8 cellular contexts compared by ENCODE assay signal in the genomic region with DNA sequence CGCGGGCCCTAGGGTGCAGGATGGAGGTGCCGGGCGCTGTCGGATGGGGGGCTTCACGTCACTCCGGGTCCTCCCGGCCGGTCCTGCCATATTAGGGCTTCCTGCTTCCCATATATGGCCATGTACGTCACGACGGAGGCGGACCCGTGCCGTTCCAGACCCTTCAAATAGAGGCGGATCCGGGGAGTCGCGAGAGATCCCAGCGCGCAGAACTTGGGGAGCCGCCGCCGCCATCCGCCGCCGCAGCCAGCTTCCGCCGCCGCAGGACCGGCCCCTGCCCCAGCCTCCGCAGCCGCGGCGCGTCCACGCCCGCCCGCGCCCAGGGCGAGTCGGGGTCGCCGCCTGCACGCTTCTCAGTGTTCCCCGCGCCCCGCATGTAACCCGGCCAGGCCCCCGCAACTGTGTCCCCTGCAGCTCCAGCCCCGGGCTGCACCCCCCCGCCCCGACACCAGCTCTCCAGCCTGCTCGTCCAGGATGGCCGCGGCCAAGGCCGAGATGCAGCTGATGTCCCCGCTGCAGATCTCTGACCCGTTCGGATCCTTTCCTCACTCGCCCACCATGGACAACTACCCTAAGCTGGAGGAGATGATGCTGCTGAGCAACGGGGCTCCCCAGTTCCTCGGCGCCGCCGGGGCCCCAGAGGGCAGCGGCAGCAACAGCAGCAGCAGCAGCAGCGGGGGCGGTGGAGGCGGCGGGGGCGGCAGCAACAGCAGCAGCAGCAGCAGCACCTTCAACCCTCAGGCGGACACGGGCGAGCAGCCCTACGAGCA. TPM values are rescaled to one million over a fixed set of nuclear protein-coding genes. Genes with fewer than 3 reads are reported as not detected.
DNase-seq lines count a peak whose midpoint lies in the region; ATAC-seq lines count a peak whose summit lies in the region.

TSS of gene EGR1 (plus strand) at position 192 of the 770 bp plus-strand sequence. CDS start at position 475, 283 bp downstream.

- H3K27ac Mint-ChIP-seq in effector memory CD8-positive, alpha-beta T cell, result peak within 1 kb of the TSS; percentile 94 to 96

- H3K36me3 ChIP-seq in mesendoderm (ENCODE audit: control insufficient read depth, insufficient read depth, low read length), result no peaks in the 10 kb centered on the region

- peak within 1 kb of the TSS; percentile 94 for H3K56ac ChIP-seq in mesendoderm (ENCODE audit: low read length)

- peaks cover 50% of the 10 kb centered on the region for H3K36me3 Mint-ChIP-seq in effector memory CD8-positive, alpha-beta T cell (ENCODE audit: insufficient read depth)

- H3K4ac ChIP-seq in mesendoderm (ENCODE audit: low read depth, low read length), result no peak within 1 kb of the TSS

- peak; percentile 74 for DNase-seq in COLO829 (ENCODE audit: low spot score)
- DNase-seq in HS-5 (ENCODE audit: low read depth), result peak; percentile 76
- peak; percentile 90 for DNase-seq in NOMO-1 treated with DMSO at 0.1 percent for 48 hours (lab: John Stamatoyannopoulos, UW; ENCODE audit: unreplicated experiment)
- peak in 2 of 3 experiments; percentile 85 to 93 for DNase-seq in activated CD8-positive, alpha-beta memory T cell treated with anti-CD3 and anti-CD28 coated beads for 48 hours (ENCODE audit: low read depth in 2 of 3, low spot score in 2 of 3)
- DNase-seq in effector memory CD8-positive, alpha-beta T cell, result peak; percentile 94 to 97 (median 95)
- peak; percentile 97 for DNase-seq in mesendoderm
- peak; percentile 93 for DNase-seq in stimulated activated CD8-positive, alpha-beta memory T cell treated with anti-CD3 and anti-CD28 coated beads, Interleukin-12 subunit alpha, Interleukin-12 subunit beta, amount 100 ng/mL, for 4 hours (ENCODE audit: low read depth)

- H3K4me2 ChIP-seq in mesendoderm (ENCODE audit: low read length), result peak within 1 kb of the TSS; percentile 96

- no CpG with 5 or more reads among the region's 76 CpGs for WGBS in mesendoderm (ENCODE audit: extremely low coverage, insufficient coverage, low lambda C conversion rate)

- peak within 1 kb of the TSS; percentile 75 for H3K4me3 ChIP-seq in mesendoderm (ENCODE audit: low read length)

- no peaks in the 10 kb centered on the region for H3K4me1 ChIP-seq in mesendoderm (ENCODE audit: control insufficient read depth, low read depth, low read length)

- no peak within 1 kb of the TSS for H4K8ac ChIP-seq in mesendoderm (ENCODE audit: low read depth, low read length)

- H2BK5ac ChIP-seq in mesendoderm (ENCODE audit: low read length), result no peak within 1 kb of the TSS

- H2AK5ac ChIP-seq in mesendoderm (ENCODE audit: low read length), result no peak within 1 kb of the TSS

- H3K23ac ChIP-seq in mesendoderm (ENCODE audit: low read length), result no peak within 1 kb of the TSS

- H3K4me1 Mint-ChIP-seq in effector memory CD8-positive, alpha-beta T cell (ENCODE audit: low read depth in 2 of 2), result peaks cover 20 to 24% of the 10 kb centered on the region in 2 donors

- peak; percentile 51 for ATAC-seq in GM21360 (IDR thresholded peaks at IDR 0.05; ENCODE audit: unreplicated experiment)
- peak; percentile 62 for ATAC-seq in effector memory CD8-positive, alpha-beta T cell (replicated peaks)

- H3K27me3 Mint-ChIP-seq in effector memory CD8-positive, alpha-beta T cell, result no peaks in the 10 kb centered on the region

- H3K9ac ChIP-seq in mesendoderm (ENCODE audit: low read length), result peak within 1 kb of the TSS; percentile 83

- H3K79me2 ChIP-seq in mesendoderm (ENCODE audit: control insufficient read depth, insufficient read depth, low read length), result no peaks in the 10 kb centered on the region

- no peaks in the 10 kb centered on the region for H3K9me3 Mint-ChIP-seq in effector memory CD8-positive, alpha-beta T cell

- H3K4me3 Mint-ChIP-seq in effector memory CD8-positive, alpha-beta T cell, result peak within 1 kb of the TSS; percentile 83 to 84

- H3K27me3 ChIP-seq in mesendoderm (ENCODE audit: insufficient read depth, low read length, poor library complexity), result peaks cover 3% of the 10 kb centered on the region

- no peak within 1 kb of the TSS for H2BK15ac ChIP-seq in mesendoderm (replicated peaks; ENCODE audit: low read depth)

- no peak within 1 kb of the TSS for H4K5ac ChIP-seq in mesendoderm (ENCODE audit: low read length)

- peak within 1 kb of the TSS; percentile 63 for H3K27ac ChIP-seq in mesendoderm (ENCODE audit: low read depth, low read length)

- H3K18ac ChIP-seq in mesendoderm (ENCODE audit: low read length), result no peak within 1 kb of the TSS

- no peak within 1 kb of the TSS for H2BK120ac ChIP-seq in mesendoderm (ENCODE audit: low read depth, low read length)

- H3K79me1 ChIP-seq in mesendoderm (ENCODE audit: low read length), result no peaks in the 10 kb centered on the region

RNA-seq across cellular contexts. Expression of gene EGR1, which starts in this region (rescaled TPM):
- 16.0 TPM for polyA plus RNA-seq in mesendoderm (2013, experiment 1 of 2)
- polyA plus RNA-seq in mesendoderm (2013, experiment 2 of 2), result 14.8 TPM

Comparison
In these comparisons a context has a peak if more than half of its experiments do, and no peak if none do; other contexts are left out.
1. Peak in every context shown above with its lines: DNase-seq, ATAC-seq, H3K4me3 ChIP-seq and H3K27ac ChIP-seq.